ENCODE assay signal across 7 cellular contexts in genomic region chr9:136439550-136440408, GRCh38. TPM values are rescaled to one million over a fixed set of nuclear protein-coding genes. Genes with fewer than 3 reads are reported as not detected.
DNase-seq lines count a peak whose midpoint lies in the region; ATAC-seq and TF ChIP-seq lines count a peak whose summit lies in the region.

Gene INPP5E, minus strand, starts transcription at chr9:136439845. Its CDS starts 426 bp downstream, at chr9:136439419.

- DNase-seq in NCI-H1092 (lab: John Stamatoyannopoulos, UW) (peak; percentile 48), activated B cell treated with CpG ODN at 0.5 μM for 24 hours (peak; percentile 99), caudate nucleus (lab: John Stamatoyannopoulos, UW) (peak in 49 of 61 donors; percentile 13 to 81 (median 35)), islet precursor cell (peak; percentile 86)
- DNase-seq in stimulated activated CD4-positive, alpha-beta T cell treated with anti-CD3 and anti-CD28 coated beads, Interleukin-15, amount 100 ng/mL, for 1 hour (ENCODE audit: low read depth in 1 of 2, low spot score in 1 of 2): peak; percentile 76 to 87

- no peaks in the 10 kb centered on the region for H3K27me3 Mint-ChIP-seq in activated B cell treated with CpG ODN at 0.5 μM for 24 hours

- TF ChIP-seq CTCF in GM12874 (IDR thresholded peaks at IDR 0.05; ENCODE audit: insufficient read depth, low read depth, low read length) (peak; percentile 80), HEK293 (tag by site-specific recombination; IDR thresholded peaks at IDR 0.05) (no peak), activated B cell treated with CpG ODN at 0.5 μM for 24 hours (IDR thresholded peaks at IDR 0.05) (no peak)

- peak within 1 kb of the TSS; percentile 84 for H3K4me3 Mint-ChIP-seq in activated B cell treated with CpG ODN at 0.5 μM for 24 hours

- peaks cover 4 to 74% of the 10 kb centered on the region in 2 experiments; a peak in 2 of 3 replicates for H3K36me3 ChIP-seq in HEK293 (ENCODE audit: control insufficient read depth in 2 of 2, insufficient read depth in 1 of 2, low read length in 2 of 2)

- peaks cover 26% of the 10 kb centered on the region for H3K4me1 Mint-ChIP-seq in activated B cell treated with CpG ODN at 0.5 μM for 24 hours

- ATAC-seq in activated B cell treated with CpG ODN at 0.5 μM for 24 hours (ENCODE audit: low read depth): peak; percentile 82

- H3K9me3 Mint-ChIP-seq in activated B cell treated with CpG ODN at 0.5 μM for 24 hours: no peaks in the 10 kb centered on the region

- POLR2A ChIA-PET in HEK293 (lab: Yijun Ruan, JAX) (no interaction called here), activated B cell treated with CpG ODN at 0.5 μM for 24 hours (lab: Charles Lee) (interaction anchor here (1.2 to 1.6 kb wide), 2 partner anchors 25 to 36 kb away, joined by 3 to 8 read pairs; no protein-coding TSS in a partner anchor)

- peak within 1 kb of the TSS; percentile 81 for H3K4me3 ChIP-seq in HEK293 (ENCODE audit: low read depth, low read length)

- peaks cover 50% of the 10 kb centered on the region for H3K36me3 Mint-ChIP-seq in activated B cell treated with CpG ODN at 0.5 μM for 24 hours (ENCODE audit: low read depth)

- peak within 1 kb of the TSS; percentile 53 for H3K27ac Mint-ChIP-seq in activated B cell treated with CpG ODN at 0.5 μM for 24 hours

- peak within 1 kb of the TSS; percentile 89; the same call in 1 of the 2 replicates for H3K27ac ChIP-seq in HEK293 (ENCODE audit: extremely low read depth, low read depth, low read length)
- H3K27ac ChIP-seq in caudate nucleus (ENCODE audit: low read depth, low read length): peak within 1 kb of the TSS; percentile 58

- H3K4me1 ChIP-seq in HEK293 (ENCODE audit: control insufficient read depth, insufficient read depth, low read length): 0 out of 2 replicates have a peak, but pooled peaks cover 2% of the 10 kb centered on the region

- intact Hi-C loops in activated B cell treated with CpG ODN at 0.5 μM for 24 hours (cut with micrococcal nuclease): loop anchor here (1.0 to 2.0 kb wide), 4 partner anchors 29 to 77 kb away; partner anchors contain the start of genes DNLZ, ENTR1, PMPCA and SEC16A

- H3K9me3 ChIP-seq in HEK293 (ENCODE audit: control insufficient read depth, insufficient read depth, low read depth, low read length): no peaks in the 10 kb centered on the region

- CTCF ChIA-PET in HEK293 (lab: Yijun Ruan, JAX) (interaction anchor here (0.6 to 3.9 kb wide), 14 partner anchors 10 to 471 kb away, joined by 3 to 17 read pairs (median 4); no protein-coding TSS in a partner anchor), activated B cell treated with CpG ODN at 0.5 μM for 24 hours (lab: Charles Lee) (no interaction called here)

TF ChIP-seq in HEK293, 187 proteins besides CTCF, POLR2A, EP300 and RAD21 (continues in another document):
- TF ChIP-seq ZBTB8A (tag by site-specific recombination; IDR thresholded peaks at IDR 0.05): peak; percentile 62
- TF ChIP-seq ZBTB11 (tag by site-specific recombination; conservative IDR thresholded peaks at IDR 0.05; ENCODE audit: low read depth): 0 out of 2 replicates have a peak, but pooled peaks have one; percentile 17
- peak; percentile 79 for TF ChIP-seq ZBTB20 (tag by site-specific recombination; IDR thresholded peaks at IDR 0.05)
- no peak for TF ChIP-seq ZNF677 (tag by site-specific recombination; IDR thresholded peaks at IDR 0.05)
- TF ChIP-seq ZNF626 (tag by site-specific recombination; IDR thresholded peaks at IDR 0.05): no peak
- TF ChIP-seq ZNF266 (tag by site-specific recombination; IDR thresholded peaks at IDR 0.05; ENCODE audit: low read depth): no peak
- 0 out of 2 replicates have a peak, but pooled peaks have one; percentile 17 for TF ChIP-seq PATZ1 (tag by site-specific recombination; IDR thresholded peaks at IDR 0.05)
- TF ChIP-seq ZNF561 (tag by site-specific recombination; IDR thresholded peaks at IDR 0.05; ENCODE audit: borderline replicate concordance): peak; percentile 69; the same call in 1 of the 2 replicates
- peak; percentile 65; the same call in 1 of the 2 replicates for TF ChIP-seq KLF8 (tag by site-specific recombination; IDR thresholded peaks at IDR 0.05)
- TF ChIP-seq EGR2 (tag by site-specific recombination; IDR thresholded peaks at IDR 0.05; ENCODE audit: low read depth): no peak
- TF ChIP-seq ZNF518A (tag by site-specific recombination; conservative IDR thresholded peaks at IDR 0.05; ENCODE audit: low read depth): no peak
- peak; percentile 99 for TF ChIP-seq ZBTB17 (tag by site-specific recombination; IDR thresholded peaks at IDR 0.05)
- peak; percentile 76 for TF ChIP-seq ZNF76 (tag by site-specific recombination; IDR thresholded peaks at IDR 0.05; ENCODE audit: borderline replicate concordance, low read depth)

RNA-seq across cellular contexts. Expression of gene INPP5E, which starts in this region (rescaled TPM):
- 22.8 and 26.6 TPM in 2 replicates for total RNA-seq in activated B cell treated with CpG ODN at 0.5 μM for 24 hours

Comparison
In these comparisons a context has a peak if more than half of its experiments do, and no peak if none do; other contexts are left out.
1. Peak in every context shown above with its lines: DNase-seq, ATAC-seq, H3K4me3 ChIP-seq and H3K27ac ChIP-seq.
2. DNase-seq: peak in every context shown above with its lines; median percentile 99 in activated B cell treated with CpG ODN at 0.5 μM for 24 hours; 86 in islet precursor cell; 82 in stimulated activated CD4-positive, alpha-beta T cell treated with anti-CD3 and anti-CD28 coated beads, Interleukin-15, amount 100 ng/mL, for 1 hour; 48 in NCI-H1092; 35 in caudate nucleus.